Comparison of ENCODE assay signal across 16 cellular contexts in genomic region chr2:180655393-180655792, GRCh38.
DNase-seq lines count a peak whose midpoint lies in the region; ATAC-seq and TF ChIP-seq lines count a peak whose summit lies in the region.
"Had no signal": no experiment of that assay in that cellular context is flagged by ENCODE, and none has a peak within 500 bp of the region (broad histone marks: within the 10 kb centered on the region; RNA-seq: fewer than 3 reads in every experiment).

No MANE protein-coding gene starts in this region.

- ATAC-seq in PC-3 (no peak), foreskin keratinocyte (peak; percentile 54), GM21723 (IDR thresholded peaks at IDR 0.05; ENCODE audit: unreplicated experiment) (no peak)
- ATAC-seq: K562 had no signal

- H3K4me1 ChIP-seq in GM23248 (ENCODE audit: insufficient read depth) (peaks cover 34% of the 10 kb centered on the region), PC-3 (ENCODE audit: insufficient read depth, low read length) (peaks cover 33% of the 10 kb centered on the region), foreskin keratinocyte (peaks cover 27% of the 10 kb centered on the region)
- H3K4me1 ChIP-seq: BLaER1 had no signal

- H3K9me3 ChIP-seq in GM23248 (ENCODE audit: low read depth) (no peaks in the 10 kb centered on the region), PC-3 (ENCODE audit: low read length) (no peaks in the 10 kb centered on the region)
- H3K9me3 ChIP-seq: BLaER1, SK-N-SH had no signal

- H3K4me3 ChIP-seq in GM23248: no peak overlapping the region
- H3K4me3 ChIP-seq in PC-3 (ENCODE audit: low read length): no peak overlapping the region
- H3K4me3 ChIP-seq: BLaER1, K562, PC-9 had no signal

- CTCF ChIA-PET in PC-3 (lab: Charles Lee): no interaction called here

- H3K27me3 ChIP-seq in GM23248 (replicated peaks; ENCODE audit: insufficient read depth): no peaks in the 10 kb centered on the region
- no peaks in the 10 kb centered on the region for H3K27me3 ChIP-seq in PC-3 (ENCODE audit: low read length)
- H3K27me3 ChIP-seq in foreskin keratinocyte: no peaks in the 10 kb centered on the region
- H3K27me3 ChIP-seq: BLaER1 had no signal

- no peak overlapping the region; the same call in 1 of the 2 replicates for H2AFZ ChIP-seq in GM23248
- H2AFZ ChIP-seq in PC-3 (ENCODE audit: low read length): no peak overlapping the region
- H2AFZ ChIP-seq: PC-9 had no signal

- H3K27ac ChIP-seq in GM23248 (0 out of 2 replicates have a peak overlapping the region, but pooled peaks have one; percentile 1), PC-3 (ENCODE audit: low read length) (peak overlapping the region; percentile 52; the same call in 1 of the 2 replicates), foreskin keratinocyte (no peak overlapping the region), substantia nigra (ENCODE audit: low read depth, low read length, poor library complexity, severe bottlenecking) (peak overlapping the region; percentile 3)
- H3K27ac ChIP-seq: BLaER1 had no signal

- no peaks in the 10 kb centered on the region for H3K36me3 ChIP-seq in GM23248 (ENCODE audit: low read depth)
- H3K36me3 ChIP-seq in PC-3 (ENCODE audit: low read depth, low read length): no peaks in the 10 kb centered on the region; the same call in 1 of the 2 replicates
- H3K36me3 ChIP-seq: BLaER1 had no signal

- BruUV-seq in PC-3 (replicated peaks; lab: Mats Ljungman, UMichigan): no TSS peak

- H3K4me2 ChIP-seq in GM23248 (ENCODE audit: unreplicated experiment) (peak overlapping the region; percentile 15), PC-3 (ENCODE audit: low read length) (peak overlapping the region; percentile 69)
- H3K4me2 ChIP-seq: BLaER1, PC-9, SK-N-SH had no signal

- no peak overlapping the region for H3K9ac ChIP-seq in GM23248
- no peak overlapping the region for H3K9ac ChIP-seq in PC-3 (ENCODE audit: low read length)
- H3K9ac ChIP-seq: BLaER1, SK-N-SH had no signal

- peaks cover 29% of the 10 kb centered on the region for H3F3A ChIP-seq in GM23248 (ENCODE audit: insufficient read depth)
- H3F3A ChIP-seq in PC-3 (ENCODE audit: low read length, unreplicated experiment): no peaks in the 10 kb centered on the region

- POLR2A ChIA-PET in PC-3 (lab: Charles Lee; ENCODE audit: unreplicated experiment): no interaction called here

- H3K79me2 ChIP-seq in GM23248 (ENCODE audit: insufficient read depth) (no peaks in the 10 kb centered on the region), PC-3 (ENCODE audit: low read length) (no peaks in the 10 kb centered on the region)

- H4K20me1 ChIP-seq in GM23248 (ENCODE audit: insufficient read depth) (no peaks in the 10 kb centered on the region), PC-3 (ENCODE audit: low read length) (no peaks in the 10 kb centered on the region)
- H4K20me1 ChIP-seq: BLaER1 had no signal

- in situ Hi-C loops in GM23248 (cut with MboI): no loop called here

- peak; percentile 48 for DNase-seq in GM23248
- DNase-seq in PC-3: peak; percentile 48
- peak in 1 of 2 donors; percentile 75 for DNase-seq in foreskin keratinocyte
- no peak for DNase-seq in substantia nigra (lab: John Stamatoyannopoulos, UW)
- DNase-seq in NCI-H2227 (lab: John Stamatoyannopoulos, UW; ENCODE audit: unreplicated experiment): no peak
- no peak for DNase-seq in islet precursor cell
- DNase-seq: DMS153, NCI-H1092 treated with DMSO at 0.1 percent for 48 hours, NCI-H1694 treated with DMSO at 0.1 percent for 48 hours, NCI-H446, PC-9, Right ventricle myocardium superior, SK-N-SH had no signal

- H3K9me2 ChIP-seq in GM23248 (ENCODE audit: insufficient read depth) (no peaks in the 10 kb centered on the region), PC-3 (replicated peaks; ENCODE audit: low read length) (0 out of 2 replicates have a peak, but pooled peaks cover 3% of the 10 kb centered on the region)
- H3K9me2 ChIP-seq: SK-N-SH had no signal

- TF ChIP-seq CTCF in PC-3 (conservative IDR thresholded peaks at IDR 0.05; ENCODE audit: low read depth, low read length): no peak
- TF ChIP-seq CTCF in foreskin keratinocyte (conservative IDR thresholded peaks at IDR 0.05): no peak

- 24 to 31% methylated on average over 2 of the region's 2 CpGs for WGBS in GM23248 (ENCODE audit: low coverage in 1 of 2, low lambda C conversion rate in 2 of 2, missing lambda C conversion rate in 2 of 2), 2 experiments

- intact Hi-C loops in PC-3 (cut with micrococcal nuclease): no loop called here

Comparison
In these comparisons a context has a peak if more than half of its experiments do, and no peak if none do; other contexts are left out.
1. DNase-seq: peak in GM23248 (single experiment) and PC-3 (single experiment); none in substantia nigra (0 of 49), NCI-H2227 (single experiment) and islet precursor cell (single experiment).